Comparison of ENCODE assay signal across 1 cellular context in genomic region chr6:131808460-131809269, GRCh38.
A peak's percentile ranks its signal among the peaks of the same experiment; 100 is the strongest.
TF ChIP-seq lines count a peak whose summit lies in the region.

No MANE protein-coding gene starts in this region.

TF ChIP-seq in HepG2, 621 proteins besides CTCF, POLR2A, EP300 and RAD21 (continued from another document and continues in another):
- TF ChIP-seq, protein P1, sequence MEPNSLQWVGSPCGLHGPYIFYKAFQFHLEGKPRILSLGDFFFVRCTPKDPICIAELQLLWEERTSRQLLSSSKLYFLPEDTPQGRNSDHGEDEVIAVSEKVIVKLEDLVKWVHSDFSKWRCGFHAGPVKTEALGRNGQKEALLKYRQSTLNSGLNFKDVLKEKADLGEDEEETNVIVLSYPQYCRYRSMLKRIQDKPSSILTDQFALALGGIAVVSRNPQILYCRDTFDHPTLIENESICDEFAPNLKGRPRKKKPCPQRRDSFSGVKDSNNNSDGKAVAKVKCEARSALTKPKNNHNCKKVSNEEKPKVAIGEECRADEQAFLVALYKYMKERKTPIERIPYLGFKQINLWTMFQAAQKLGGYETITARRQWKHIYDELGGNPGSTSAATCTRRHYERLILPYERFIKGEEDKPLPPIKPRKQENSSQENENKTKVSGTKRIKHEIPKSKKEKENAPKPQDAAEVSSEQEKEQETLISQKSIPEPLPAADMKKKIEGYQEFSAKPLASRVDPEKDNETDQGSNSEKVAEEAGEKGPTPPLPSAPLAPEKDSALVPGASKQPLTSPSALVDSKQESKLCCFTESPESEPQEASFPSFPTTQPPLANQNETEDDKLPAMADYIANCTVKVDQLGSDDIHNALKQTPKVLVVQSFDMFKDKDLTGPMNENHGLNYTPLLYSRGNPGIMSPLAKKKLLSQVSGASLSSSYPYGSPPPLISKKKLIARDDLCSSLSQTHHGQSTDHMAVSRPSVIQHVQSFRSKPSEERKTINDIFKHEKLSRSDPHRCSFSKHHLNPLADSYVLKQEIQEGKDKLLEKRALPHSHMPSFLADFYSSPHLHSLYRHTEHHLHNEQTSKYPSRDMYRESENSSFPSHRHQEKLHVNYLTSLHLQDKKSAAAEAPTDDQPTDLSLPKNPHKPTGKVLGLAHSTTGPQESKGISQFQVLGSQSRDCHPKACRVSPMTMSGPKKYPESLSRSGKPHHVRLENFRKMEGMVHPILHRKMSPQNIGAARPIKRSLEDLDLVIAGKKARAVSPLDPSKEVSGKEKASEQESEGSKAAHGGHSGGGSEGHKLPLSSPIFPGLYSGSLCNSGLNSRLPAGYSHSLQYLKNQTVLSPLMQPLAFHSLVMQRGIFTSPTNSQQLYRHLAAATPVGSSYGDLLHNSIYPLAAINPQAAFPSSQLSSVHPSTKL (CRISPR knock-in tag; IDR thresholded peaks at IDR 0.05) = no peak; the same call in none of the 2 replicates
- TF ChIP-seq HNRNPLL (IDR thresholded peaks at IDR 0.05; ENCODE audit: low read depth, low read length, poor library complexity, severe bottlenecking) (peak; percentile 52), ADNP (CRISPR knock-in tag; IDR thresholded peaks at IDR 0.05) (no peak), ZNF652 (CRISPR knock-in tag; IDR thresholded peaks at IDR 0.05; ENCODE audit: borderline replicate concordance, low read depth) (no peak), ZNF660 (CRISPR knock-in tag; IDR thresholded peaks at IDR 0.05; ENCODE audit: borderline replicate concordance, low read depth) (no peak), IRF9 (CRISPR knock-in tag; IDR thresholded peaks at IDR 0.05; ENCODE audit: borderline replicate concordance) (no peak), ZNF260 (CRISPR knock-in tag; IDR thresholded peaks at IDR 0.05; ENCODE audit: borderline replicate concordance, low read depth) (no peak), NR3C1 (CRISPR knock-in tag; IDR thresholded peaks at IDR 0.05) (no peak), BCL6 (CRISPR knock-in tag; IDR thresholded peaks at IDR 0.05) (peak; percentile 39; the same call in 1 of the 2 replicates), SP1 (IDR thresholded peaks at IDR 0.05) (no peak), SP1 (CRISPR knock-in tag; IDR thresholded peaks at IDR 0.05) (no peak), AKAP8 (CRISPR knock-in tag; IDR thresholded peaks at IDR 0.05) (no peak), FLYWCH1 (CRISPR knock-in tag; IDR thresholded peaks at IDR 0.05) (no peak), PCBP1 (IDR thresholded peaks at IDR 0.05; ENCODE audit: borderline replicate concordance, low read depth, low read length) (no peak), WIZ (CRISPR knock-in tag; IDR thresholded peaks at IDR 0.05) (no peak), MIXL1 (CRISPR knock-in tag; IDR thresholded peaks at IDR 0.05) (no peak), SSRP1 (CRISPR knock-in tag; IDR thresholded peaks at IDR 0.05) (no peak), ISX (CRISPR knock-in tag; conservative IDR thresholded peaks at IDR 0.05) (no peak), ZNF556 (CRISPR knock-in tag; IDR thresholded peaks at IDR 0.05; ENCODE audit: borderline replicate concordance) (no peak), SAP130 (CRISPR knock-in tag; IDR thresholded peaks at IDR 0.05; ENCODE audit: low read depth) (0 out of 2 replicates have a peak, but pooled peaks have one; percentile 2), STAT5B (CRISPR knock-in tag; IDR thresholded peaks at IDR 0.05) (no peak), ZNF878 (CRISPR knock-in tag; IDR thresholded peaks at IDR 0.05) (no peak), ZNF562 (CRISPR knock-in tag; IDR thresholded peaks at IDR 0.05; ENCODE audit: borderline replicate concordance) (no peak), ZNF292 (CRISPR knock-in tag; IDR thresholded peaks at IDR 0.05; ENCODE audit: borderline replicate concordance, low read depth) (no peak; the same call in 1 of the 2 replicates), ASH2L (IDR thresholded peaks at IDR 0.05; ENCODE audit: insufficient read length, low read depth, low read length) (no peak), GATAD2A (CRISPR knock-in tag; IDR thresholded peaks at IDR 0.05) (0 out of 2 replicates have a peak, but pooled peaks have one; percentile 4), CENPBD1 (CRISPR knock-in tag; IDR thresholded peaks at IDR 0.05; ENCODE audit: borderline replicate concordance, low read depth) (no peak), ZNF589 (CRISPR knock-in tag; conservative IDR thresholded peaks at IDR 0.05) (no peak), ZNF768 (CRISPR knock-in tag; IDR thresholded peaks at IDR 0.05) (no peak), MXD4 (CRISPR knock-in tag; IDR thresholded peaks at IDR 0.05) (peak; percentile 25; the same call in 1 of the 2 replicates), ZNF501 (CRISPR knock-in tag; IDR thresholded peaks at IDR 0.05) (no peak; the same call in 1 of the 2 replicates), STAG1 (CRISPR knock-in tag; IDR thresholded peaks at IDR 0.05) (no peak), CHD4 (IDR thresholded peaks at IDR 0.05; ENCODE audit: borderline replicate concordance, low read length) (no peak), DPF2 (CRISPR knock-in tag; IDR thresholded peaks at IDR 0.05; ENCODE audit: borderline replicate concordance, low read depth) (no peak), KLF11 (CRISPR knock-in tag; IDR thresholded peaks at IDR 0.05) (no peak; the same call in 1 of the 2 replicates)
- TF ChIP-seq, protein P2, sequence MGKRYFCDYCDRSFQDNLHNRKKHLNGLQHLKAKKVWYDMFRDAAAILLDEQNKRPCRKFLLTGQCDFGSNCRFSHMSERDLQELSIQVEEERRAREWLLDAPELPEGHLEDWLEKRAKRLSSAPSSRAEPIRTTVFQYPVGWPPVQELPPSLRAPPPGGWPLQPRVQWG (CRISPR knock-in tag; IDR thresholded peaks at IDR 0.05; ENCODE audit: borderline replicate concordance, low read depth) = no peak
- TF ChIP-seq, protein P3, sequence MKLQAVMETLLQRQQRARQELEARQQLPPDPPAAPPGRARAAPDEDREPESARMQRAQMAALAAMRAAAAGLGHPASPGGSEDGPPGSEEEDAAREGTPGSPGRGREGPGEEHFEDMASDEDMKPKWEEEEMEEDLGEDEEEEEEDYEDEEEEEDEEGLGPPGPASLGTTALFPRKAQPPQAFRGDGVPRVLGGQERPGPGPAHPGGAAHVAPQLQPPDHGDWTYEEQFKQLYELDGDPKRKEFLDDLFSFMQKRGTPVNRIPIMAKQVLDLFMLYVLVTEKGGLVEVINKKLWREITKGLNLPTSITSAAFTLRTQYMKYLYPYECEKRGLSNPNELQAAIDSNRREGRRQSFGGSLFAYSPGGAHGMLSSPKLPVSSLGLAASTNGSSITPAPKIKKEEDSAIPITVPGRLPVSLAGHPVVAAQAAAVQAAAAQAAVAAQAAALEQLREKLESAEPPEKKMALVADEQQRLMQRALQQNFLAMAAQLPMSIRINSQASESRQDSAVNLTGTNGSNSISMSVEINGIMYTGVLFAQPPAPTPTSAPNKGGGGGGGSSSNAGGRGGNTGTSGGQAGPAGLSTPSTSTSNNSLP (IDR thresholded peaks at IDR 0.05; ENCODE audit: low read depth, low read length) = no peak
- TF ChIP-seq, protein P4, sequence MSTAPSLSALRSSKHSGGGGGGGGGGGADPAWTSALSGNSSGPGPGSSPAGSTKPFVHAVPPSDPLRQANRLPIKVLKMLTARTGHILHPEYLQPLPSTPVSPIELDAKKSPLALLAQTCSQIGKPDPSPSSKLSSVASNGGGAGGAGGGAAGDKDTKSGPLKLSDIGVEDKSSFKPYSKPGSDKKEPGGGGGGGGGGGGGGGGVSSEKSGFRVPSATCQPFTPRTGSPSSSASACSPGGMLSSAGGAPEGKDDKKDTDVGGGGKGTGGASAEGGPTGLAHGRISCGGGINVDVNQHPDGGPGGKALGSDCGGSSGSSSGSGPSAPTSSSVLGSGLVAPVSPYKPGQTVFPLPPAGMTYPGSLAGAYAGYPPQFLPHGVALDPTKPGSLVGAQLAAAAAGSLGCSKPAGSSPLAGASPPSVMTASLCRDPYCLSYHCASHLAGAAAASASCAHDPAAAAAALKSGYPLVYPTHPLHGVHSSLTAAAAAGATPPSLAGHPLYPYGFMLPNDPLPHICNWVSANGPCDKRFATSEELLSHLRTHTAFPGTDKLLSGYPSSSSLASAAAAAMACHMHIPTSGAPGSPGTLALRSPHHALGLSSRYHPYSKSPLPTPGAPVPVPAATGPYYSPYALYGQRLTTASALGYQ (CRISPR knock-in tag; IDR thresholded peaks at IDR 0.05) = 0 out of 2 replicates have a peak, but pooled peaks have one; percentile 9
- TF ChIP-seq, protein P5, sequence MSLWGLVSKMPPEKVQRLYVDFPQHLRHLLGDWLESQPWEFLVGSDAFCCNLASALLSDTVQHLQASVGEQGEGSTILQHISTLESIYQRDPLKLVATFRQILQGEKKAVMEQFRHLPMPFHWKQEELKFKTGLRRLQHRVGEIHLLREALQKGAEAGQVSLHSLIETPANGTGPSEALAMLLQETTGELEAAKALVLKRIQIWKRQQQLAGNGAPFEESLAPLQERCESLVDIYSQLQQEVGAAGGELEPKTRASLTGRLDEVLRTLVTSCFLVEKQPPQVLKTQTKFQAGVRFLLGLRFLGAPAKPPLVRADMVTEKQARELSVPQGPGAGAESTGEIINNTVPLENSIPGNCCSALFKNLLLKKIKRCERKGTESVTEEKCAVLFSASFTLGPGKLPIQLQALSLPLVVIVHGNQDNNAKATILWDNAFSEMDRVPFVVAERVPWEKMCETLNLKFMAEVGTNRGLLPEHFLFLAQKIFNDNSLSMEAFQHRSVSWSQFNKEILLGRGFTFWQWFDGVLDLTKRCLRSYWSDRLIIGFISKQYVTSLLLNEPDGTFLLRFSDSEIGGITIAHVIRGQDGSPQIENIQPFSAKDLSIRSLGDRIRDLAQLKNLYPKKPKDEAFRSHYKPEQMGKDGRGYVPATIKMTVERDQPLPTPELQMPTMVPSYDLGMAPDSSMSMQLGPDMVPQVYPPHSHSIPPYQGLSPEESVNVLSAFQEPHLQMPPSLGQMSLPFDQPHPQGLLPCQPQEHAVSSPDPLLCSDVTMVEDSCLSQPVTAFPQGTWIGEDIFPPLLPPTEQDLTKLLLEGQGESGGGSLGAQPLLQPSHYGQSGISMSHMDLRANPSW (CRISPR knock-in tag; IDR thresholded peaks at IDR 0.05; ENCODE audit: borderline replicate concordance) = no peak
- TF ChIP-seq, protein P6, sequence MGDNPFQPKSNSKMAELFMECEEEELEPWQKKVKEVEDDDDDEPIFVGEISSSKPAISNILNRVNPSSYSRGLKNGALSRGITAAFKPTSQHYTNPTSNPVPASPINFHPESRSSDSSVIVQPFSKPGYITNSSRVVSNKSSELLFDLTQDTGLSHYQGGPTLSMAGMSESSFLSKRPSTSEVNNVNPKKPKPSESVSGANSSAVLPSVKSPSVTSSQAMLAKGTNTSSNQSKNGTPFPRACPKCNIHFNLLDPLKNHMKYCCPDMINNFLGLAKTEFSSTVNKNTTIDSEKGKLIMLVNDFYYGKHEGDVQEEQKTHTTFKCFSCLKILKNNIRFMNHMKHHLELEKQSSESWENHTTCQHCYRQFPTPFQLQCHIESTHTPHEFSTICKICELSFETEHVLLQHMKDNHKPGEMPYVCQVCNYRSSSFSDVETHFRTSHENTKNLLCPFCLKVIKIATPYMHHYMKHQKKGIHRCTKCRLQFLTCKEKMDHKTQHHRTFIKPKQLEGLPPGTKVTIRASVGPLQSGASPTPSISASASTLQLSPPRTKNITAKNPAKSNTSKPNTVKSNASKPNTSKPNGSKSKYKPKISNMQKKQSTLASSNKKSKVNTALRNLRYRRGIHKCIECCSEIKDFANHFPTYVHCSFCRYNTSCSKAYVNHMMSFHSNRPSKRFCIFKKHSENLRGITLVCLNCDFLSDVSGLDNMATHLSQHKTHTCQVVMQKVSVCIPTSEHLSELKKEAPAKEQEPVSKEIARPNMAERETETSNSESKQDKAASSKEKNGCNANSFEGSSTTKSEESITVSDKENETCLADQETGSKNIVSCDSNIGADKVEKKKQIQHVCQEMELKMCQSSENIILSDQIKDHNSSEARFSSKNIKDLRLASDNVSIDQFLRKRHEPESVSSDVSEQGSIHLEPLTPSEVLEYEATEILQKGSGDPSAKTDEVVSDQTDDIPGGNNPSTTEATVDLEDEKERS (CRISPR knock-in tag; IDR thresholded peaks at IDR 0.05) = peak; percentile 54; the same call in 1 of the 2 replicates
- TF ChIP-seq, protein P7, sequence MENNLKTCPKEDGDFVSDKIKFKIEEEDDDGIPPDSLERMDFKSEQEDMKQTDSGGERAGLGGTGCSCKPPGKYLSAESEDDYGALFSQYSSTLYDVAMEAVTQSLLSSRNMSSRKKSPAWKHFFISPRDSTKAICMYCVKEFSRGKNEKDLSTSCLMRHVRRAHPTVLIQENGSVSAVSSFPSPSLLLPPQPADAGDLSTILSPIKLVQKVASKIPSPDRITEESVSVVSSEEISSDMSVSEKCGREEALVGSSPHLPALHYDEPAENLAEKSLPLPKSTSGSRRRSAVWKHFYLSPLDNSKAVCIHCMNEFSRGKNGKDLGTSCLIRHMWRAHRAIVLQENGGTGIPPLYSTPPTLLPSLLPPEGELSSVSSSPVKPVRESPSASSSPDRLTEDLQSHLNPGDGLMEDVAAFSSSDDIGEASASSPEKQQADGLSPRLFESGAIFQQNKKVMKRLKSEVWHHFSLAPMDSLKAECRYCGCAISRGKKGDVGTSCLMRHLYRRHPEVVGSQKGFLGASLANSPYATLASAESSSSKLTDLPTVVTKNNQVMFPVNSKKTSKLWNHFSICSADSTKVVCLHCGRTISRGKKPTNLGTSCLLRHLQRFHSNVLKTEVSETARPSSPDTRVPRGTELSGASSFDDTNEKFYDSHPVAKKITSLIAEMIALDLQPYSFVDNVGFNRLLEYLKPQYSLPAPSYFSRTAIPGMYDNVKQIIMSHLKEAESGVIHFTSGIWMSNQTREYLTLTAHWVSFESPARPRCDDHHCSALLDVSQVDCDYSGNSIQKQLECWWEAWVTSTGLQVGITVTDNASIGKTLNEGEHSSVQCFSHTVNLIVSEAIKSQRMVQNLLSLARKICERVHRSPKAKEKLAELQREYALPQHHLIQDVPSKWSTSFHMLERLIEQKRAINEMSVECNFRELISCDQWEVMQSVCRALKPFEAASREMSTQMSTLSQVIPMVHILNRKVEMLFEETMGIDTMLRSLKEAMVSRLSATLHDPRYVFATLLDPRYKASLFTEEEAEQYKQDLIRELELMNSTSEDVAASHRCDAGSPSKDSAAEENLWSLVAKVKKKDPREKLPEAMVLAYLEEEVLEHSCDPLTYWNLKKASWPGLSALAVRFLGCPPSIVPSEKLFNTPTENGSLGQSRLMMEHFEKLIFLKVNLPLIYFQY (CRISPR knock-in tag; IDR thresholded peaks at IDR 0.05; ENCODE audit: borderline replicate concordance) = no peak
